22 cellular contexts compared by ENCODE assay signal in genomic region chr14:86938356-86938755, GRCh38.
DNase-seq lines count a peak whose midpoint lies in the region; ATAC-seq and TF ChIP-seq lines count a peak whose summit lies in the region.
"Had no signal": no experiment of that assay in that cellular context is flagged by ENCODE, and none has a peak within 500 bp of the region (broad histone marks: within the 10 kb centered on the region; RNA-seq: fewer than 3 reads in every experiment).

No MANE protein-coding gene starts in this region.

- no peak overlapping the region for H4K91ac ChIP-seq in mesenchymal stem cell (ENCODE audit: low read length)

- H3K4ac ChIP-seq in mesenchymal stem cell (ENCODE audit: low read depth in 1 of 2, low read length in 2 of 2), result no peak overlapping the region

- no peaks in the 10 kb centered on the region for H3K27me3 ChIP-seq in mesenchymal stem cell (ENCODE audit: control insufficient read depth in 1 of 2, insufficient read depth in 1 of 2, low read length in 2 of 2)
- H3K27me3 ChIP-seq: BLaER1 treated with 17β-estradiol and CSF1 and Interleukin-3, amounts not matched to agents 10 nM and 100 nM had no signal

- no peak overlapping the region for H2AK5ac ChIP-seq in mesenchymal stem cell (ENCODE audit: low read length, severe bottlenecking)

- H3K36me3 Mint-ChIP-seq in chondrocyte (ENCODE audit: low read depth), result no peaks in the 10 kb centered on the region

- H3K27me3 Mint-ChIP-seq in chondrocyte (ENCODE audit: low read depth), result no peaks in the 10 kb centered on the region
- H3K27me3 Mint-ChIP-seq: CD4-positive, alpha-beta T cell had no signal

- no peak overlapping the region for H3K4me3 Mint-ChIP-seq in chondrocyte (ENCODE audit: unreplicated experiment)
- H3K4me3 Mint-ChIP-seq: CD4-positive, alpha-beta T cell; GM23338; H9 had no signal

- H3K14ac ChIP-seq in mesenchymal stem cell (ENCODE audit: low read length in 2 of 2), result no peak overlapping the region

- H2BK12ac ChIP-seq in mesenchymal stem cell (ENCODE audit: low read length in 2 of 2), result no peak overlapping the region

- peak overlapping the region; percentile 7 for H3K4me2 ChIP-seq in mesenchymal stem cell (ENCODE audit: low read length, poor library complexity, severe bottlenecking)
- H3K4me2 ChIP-seq: BLaER1 treated with 17β-estradiol and CSF1 and Interleukin-3, amounts not matched to agents 10 nM and 100 nM; GM23338 had no signal

- H3K36me3 ChIP-seq in mesenchymal stem cell (ENCODE audit: control insufficient read depth in 1 of 2, insufficient read depth in 2 of 2, low read depth in 1 of 2, low read length in 2 of 2), result no peaks in the 10 kb centered on the region
- H3K36me3 ChIP-seq: BLaER1 treated with 17β-estradiol and CSF1 and Interleukin-3, amounts not matched to agents 10 nM and 100 nM had no signal

- peak overlapping the region; percentile 49 for H3K27ac ChIP-seq in mesenchymal stem cell (ENCODE audit: low read length, poor library complexity, severe bottlenecking)
- H3K27ac ChIP-seq: BLaER1 treated with 17β-estradiol and CSF1 and Interleukin-3, amounts not matched to agents 10 nM and 100 nM had no signal

- H2AFZ ChIP-seq in mesenchymal stem cell (ENCODE audit: low read depth, low read length), result no peak overlapping the region

- no peak overlapping the region for H3K23ac ChIP-seq in mesenchymal stem cell (ENCODE audit: low read length in 2 of 2)

- H3K4me3 ChIP-seq in epithelial cell of proximal tubule (ENCODE audit: low read depth, low read length) (no peak overlapping the region), mesenchymal stem cell (ENCODE audit: insufficient read depth in 1 of 2, low read depth in 1 of 2, low read length in 2 of 2) (no peak overlapping the region)
- H3K4me3 ChIP-seq: BLaER1 treated with 17β-estradiol and CSF1 and Interleukin-3, amounts not matched to agents 10 nM and 100 nM; GM23338 had no signal

- H2BK120ac ChIP-seq in mesenchymal stem cell (ENCODE audit: low read depth, low read length), result no peak overlapping the region

- TF ChIP-seq CTCF in epithelial cell of proximal tubule (conservative IDR thresholded peaks at IDR 0.05; ENCODE audit: low read depth, low read length) (no peak), chondrocyte (IDR thresholded peaks at IDR 0.05) (no peak)

- H3K4me1 Mint-ChIP-seq in chondrocyte (ENCODE audit: low read depth), result no peaks in the 10 kb centered on the region
- H3K4me1 Mint-ChIP-seq: H9 had no signal

- ATAC-seq in HG03439 (IDR thresholded peaks at IDR 0.05; ENCODE audit: unreplicated experiment) (no peak), SK-N-SH treated with all-trans-retinoic acid at 6 μM for 48 hours (no peak)
- ATAC-seq: GM23338 had no signal

- H2BK15ac ChIP-seq in mesenchymal stem cell (ENCODE audit: low read depth, poor library complexity, severe bottlenecking), result no peak overlapping the region

- no peak overlapping the region for H3K9ac ChIP-seq in mesenchymal stem cell (ENCODE audit: low read length)
- H3K9ac ChIP-seq: BLaER1 treated with 17β-estradiol and CSF1 and Interleukin-3, amounts not matched to agents 10 nM and 100 nM had no signal

- H4K8ac ChIP-seq in mesenchymal stem cell (ENCODE audit: low read length), result no peak overlapping the region

- DNase-seq in HK-2 (ENCODE audit: unreplicated experiment) (peak; percentile 5), epithelial cell of proximal tubule (ENCODE audit: low read depth) (peak; percentile 53), mesenchymal stem cell (no peak), renal cortical epithelial cell (ENCODE audit: low read depth) (peak; percentile 86), chondrocyte (ENCODE audit: low spot score) (no peak)
- DNase-seq: AML-193; CD4-positive, alpha-beta T cell; DMS53; H9; Karpas-422; MV-4-11; NCI-H1105; NCI-H1436 treated with DMSO at 0.1 percent for 48 hours; NCI-H1930; NCI-H2107; NCI-H524 treated with DMSO at 0.1 percent for 48 hours; NCI-H774; SIG-M5 had no signal

- no peaks in the 10 kb centered on the region for H3K79me1 ChIP-seq in mesenchymal stem cell (replicated peaks; ENCODE audit: low read length, poor library complexity, severe bottlenecking)

- H3K4me1 ChIP-seq in mesenchymal stem cell (ENCODE audit: control insufficient read depth, insufficient read depth, low read depth, low read length), result peaks cover 3% of the 10 kb centered on the region
- H3K4me1 ChIP-seq: BLaER1 treated with 17β-estradiol and CSF1 and Interleukin-3, amounts not matched to agents 10 nM and 100 nM had no signal

- 85% methylated on average over 9 of the region's 9 CpGs for WGBS in mesenchymal stem cell

- no peaks in the 10 kb centered on the region for H3K9me3 ChIP-seq in mesenchymal stem cell (ENCODE audit: control insufficient read depth, low read length)
- H3K9me3 ChIP-seq: BLaER1 treated with 17β-estradiol and CSF1 and Interleukin-3, amounts not matched to agents 10 nM and 100 nM had no signal

- no peak overlapping the region for H2BK5ac ChIP-seq in mesenchymal stem cell (ENCODE audit: low read depth, low read length, poor library complexity, severe bottlenecking)

- H3K27ac Mint-ChIP-seq in chondrocyte (ENCODE audit: unreplicated experiment), result no peak overlapping the region
- H3K27ac Mint-ChIP-seq: CD4-positive, alpha-beta T cell; GM23338 had no signal

- no peak overlapping the region for H3K18ac ChIP-seq in mesenchymal stem cell (ENCODE audit: low read depth in 1 of 2, low read length in 2 of 2)

- no peaks in the 10 kb centered on the region for H3K9me3 Mint-ChIP-seq in chondrocyte (ENCODE audit: low read depth)
- H3K9me3 Mint-ChIP-seq: GM23338, H9 had no signal

TF ChIP-seq in SK-N-SH treated with all-trans-retinoic acid at 6 μM for 48 hours, 23 proteins besides CTCF, POLR2A, EP300 and RAD21:
- TF ChIP-seq ZNF8 (CRISPR knock-in tag; IDR thresholded peaks at IDR 0.05) (no peak), GLIS3 (CRISPR knock-in tag; IDR thresholded peaks at IDR 0.05) (no peak)

Comparison
In these comparisons a context has a peak if more than half of its experiments do, and no peak if none do; other contexts are left out.
1. DNase-seq: peak in HK-2 (single experiment), epithelial cell of proximal tubule (single experiment) and renal cortical epithelial cell (single experiment); none in mesenchymal stem cell (single experiment) and chondrocyte (single experiment).